ENCODE assay signal across 13 cellular contexts in genomic region chr3:133394561-133395311, GRCh38.
"Had no signal": no experiment of that assay in that cellular context is flagged by ENCODE, and none has a peak within 500 bp of the region (broad histone marks: within the 10 kb centered on the region; RNA-seq: fewer than 3 reads in every experiment).

No MANE protein-coding gene starts in this region.

- H3K36me3 ChIP-seq: cardiac muscle cell, colonic mucosa had no signal

- H3K4me1 ChIP-seq: colonic mucosa had no signal

- DNase-seq: activated CD4-positive, alpha-beta memory T cell treated with anti-CD3 and anti-CD28 coated beads, Interleukin-2, amount 10 ng/mL, durations not matched to agents 7 days and 5 days; activated CD8-positive, alpha-beta memory T cell treated with anti-CD3 and anti-CD28 coated beads, Interleukin-2, amount 50 U/mL, for 4 hours; activated naive CD8-positive, alpha-beta T cell treated with anti-CD3 and anti-CD28 coated beads, Interleukin-2, amount 10 ng/mL, durations not matched to agents 7 days and 5 days; colonic mucosa; foreskin melanocyte; kidney glomerular epithelial cell; mesendoderm; posterior cingulate gyrus; retina; stimulated activated CD4-positive, alpha-beta T cell treated with anti-CD3 and anti-CD28 coated beads, Interleukin-12 subunit alpha, Interleukin-12 subunit beta, amount 100 ng/mL, for 4 hours had no signal

- H3K4me3 ChIP-seq: cardiac muscle cell, colonic mucosa had no signal

- ATAC-seq: natural killer cell treated with Interleukin-12 subunit alpha and Interleukin-12 subunit beta and Interleukin-15 and Interleukin-18, amount 100 ng/mL, for 72 hours; stimulated activated effector memory CD8-positive, alpha-beta T cell treated with anti-CD3 and anti-CD28 coated beads, Interleukin-12 subunit alpha, Interleukin-12 subunit beta, amount 100 ng/mL, for 72 hours had no signal

- H3K27me3 ChIP-seq: cardiac muscle cell, colonic mucosa had no signal

- H3K9me3 ChIP-seq: colonic mucosa had no signal
